Comparison of ENCODE assay signal across 8 cellular contexts in the genomic region with DNA sequence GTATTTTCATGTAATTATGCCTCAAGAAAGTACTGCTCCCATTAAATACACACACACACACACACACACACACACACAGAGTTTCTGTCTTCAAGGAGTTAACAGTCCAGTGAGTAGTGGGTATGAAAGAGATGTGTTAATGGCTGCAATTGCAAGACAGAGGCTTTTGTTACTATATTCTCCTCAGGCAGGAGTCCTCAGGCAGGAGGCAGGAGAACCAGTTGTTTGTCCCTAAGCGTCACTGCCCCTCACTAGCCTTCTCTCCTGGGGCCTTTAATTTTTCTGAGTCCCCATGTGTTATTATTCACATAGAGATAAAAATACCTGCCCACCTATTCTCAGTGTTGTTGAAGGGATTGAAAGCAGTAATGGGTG. TPM values are rescaled to one million over a fixed set of nuclear protein-coding genes. Genes with fewer than 3 reads are reported as not detected.
DNase-seq lines count a peak whose midpoint lies in the region; ATAC-seq and TF ChIP-seq lines count a peak whose summit lies in the region.

No MANE protein-coding gene starts in this region.

- no peak for ATAC-seq in heart right ventricle
- no peak for ATAC-seq in left ventricle myocardium superior
- ATAC-seq in upper lobe of right lung: no peak
- ATAC-seq in HG02763 (IDR thresholded peaks at IDR 0.05; ENCODE audit: unreplicated experiment): no peak

- H3K4me3 ChIP-seq in heart right ventricle (no peak overlapping the region), mucosa of rectum (ENCODE audit: low read length in 2 of 2) (peak overlapping the region in 1 of 2 donors; percentile 22), upper lobe of right lung (no peak overlapping the region)

- H3K36me3 Mint-ChIP-seq in activated naive CD8-positive, alpha-beta T cell: peaks cover 5% of the 10 kb centered on the region

- H3K27me3 Mint-ChIP-seq in activated naive CD8-positive, alpha-beta T cell: no peaks in the 10 kb centered on the region

- intact Hi-C loops in heart right ventricle (cut with DNase I) (loop anchor here (1.0 to 10.0 kb wide), 18 partner anchors 76 to 499 kb away; partner anchors contain the start of genes CDH24 (in 3 of the 10), SLC7A7 (in 2 of the 10), AJUBA (in 1 of the 10) and OXA1L (in 1 of the 10)), left ventricle myocardium superior (cut with micrococcal nuclease) (loop anchor here (10.0 kb wide), 1 partner anchor 163 kb away; no protein-coding TSS in a partner anchor), upper lobe of right lung (cut with DNase I) (loop anchor here (10.0 kb wide), 1 partner anchor 173 kb away; no protein-coding TSS in a partner anchor), head of caudate nucleus (cut with DNase I) (no loop called here)

- H3K9ac ChIP-seq in mucosa of rectum (ENCODE audit: low read depth in 1 of 2, low read length in 2 of 2): peak overlapping the region; percentile 8 to 68

- H3K9me3 ChIP-seq in heart right ventricle (no peaks in the 10 kb centered on the region), mucosa of rectum (ENCODE audit: control insufficient read depth in 2 of 2, low read length in 2 of 2) (no peaks in the 10 kb centered on the region), upper lobe of right lung (no peaks in the 10 kb centered on the region)

- TF ChIP-seq CTCF in heart right ventricle (IDR thresholded peaks at IDR 0.05) (no peak), upper lobe of right lung (IDR thresholded peaks at IDR 0.05) (no peak)

- H3K27ac Mint-ChIP-seq in activated naive CD8-positive, alpha-beta T cell: peak overlapping the region; percentile 99

- H3K4me3 Mint-ChIP-seq in activated naive CD8-positive, alpha-beta T cell: peak overlapping the region; percentile 85

- no peaks in the 10 kb centered on the region for H3K27me3 ChIP-seq in heart right ventricle
- H3K27me3 ChIP-seq in mucosa of rectum (ENCODE audit: control insufficient read depth in 2 of 2, insufficient read depth in 2 of 2, low read length in 2 of 2): no peaks in the 10 kb centered on the region
- H3K27me3 ChIP-seq in upper lobe of right lung: no peaks in the 10 kb centered on the region

- no peaks in the 10 kb centered on the region for H3K9me3 Mint-ChIP-seq in activated naive CD8-positive, alpha-beta T cell (ENCODE audit: low read depth)

- H3K36me3 ChIP-seq in heart right ventricle (peaks cover 0 to 7% (median 0%) of the 10 kb centered on the region in 9 donors), mucosa of rectum (ENCODE audit: control insufficient read depth in 2 of 2, insufficient read depth in 2 of 2, low read length in 2 of 2) (no peaks in the 10 kb centered on the region), upper lobe of right lung (no peaks in the 10 kb centered on the region)

- WGBS in heart right ventricle, 2 donors: 78 to 83% methylated on average over 1 of the region's 1 CpG

- H3K27ac ChIP-seq in heart right ventricle (peak overlapping the region in 8 of 10 donors; percentile 37 to 91 (median 71)), mucosa of rectum (ENCODE audit: low read depth in 2 of 2, low read length in 2 of 2) (peak overlapping the region; percentile 49 to 86), upper lobe of right lung (peak overlapping the region; percentile 72)

- peaks cover 87% of the 10 kb centered on the region for H3K4me1 Mint-ChIP-seq in activated naive CD8-positive, alpha-beta T cell (ENCODE audit: low read depth)

- DNase-seq in heart right ventricle: no peak
- no peak for DNase-seq in left ventricle myocardium superior
- DNase-seq in upper lobe of right lung: no peak
- no peak for DNase-seq in H4 (ENCODE audit: low spot score)
- DNase-seq in head of caudate nucleus: no peak

- H3K4me1 ChIP-seq in heart right ventricle (peaks cover 8 to 83% (median 36%) of the 10 kb centered on the region in 9 donors), mucosa of rectum (ENCODE audit: control insufficient read depth in 2 of 2, insufficient read depth in 2 of 2, low read length in 2 of 2) (peaks cover 47 to 64% of the 10 kb centered on the region in 2 donors), upper lobe of right lung (peaks cover 64% of the 10 kb centered on the region)

RNA-seq across cellular contexts. Expression of gene DAD1, which starts 31.2 kb away (rescaled TPM):
- total RNA-seq in heart right ventricle: 100 to 1,000 TPM; 115 to 182 (median 136) TPM
- 100 to 1,000 TPM in 1 of 2 donors, 10 to 100 TPM in 1; 82.4 to 420 TPM for polyA plus RNA-seq in heart right ventricle
- total RNA-seq in left ventricle myocardium superior: 149 TPM
- total RNA-seq in upper lobe of right lung: 184 TPM
- total RNA-seq in H4 (2014; rRNA removed; shearing (Covaris generic)): 585 and 634 TPM in 2 replicates

RNA-seq across cellular contexts. Expression of gene ABHD4, which starts 40.3 kb away (rescaled TPM):
- 10 to 100 TPM; 14.9 to 35.7 (median 22.7) TPM for total RNA-seq in heart right ventricle
- 10 to 100 TPM; 13.7 to 15.1 TPM for polyA plus RNA-seq in heart right ventricle
- total RNA-seq in left ventricle myocardium superior: 24.5 TPM
- 34.2 TPM for total RNA-seq in upper lobe of right lung
- total RNA-seq in H4 (2014; rRNA removed; shearing (Covaris generic)): 31.9 and 34.2 TPM in 2 replicates
